In the genomic region with DNA sequence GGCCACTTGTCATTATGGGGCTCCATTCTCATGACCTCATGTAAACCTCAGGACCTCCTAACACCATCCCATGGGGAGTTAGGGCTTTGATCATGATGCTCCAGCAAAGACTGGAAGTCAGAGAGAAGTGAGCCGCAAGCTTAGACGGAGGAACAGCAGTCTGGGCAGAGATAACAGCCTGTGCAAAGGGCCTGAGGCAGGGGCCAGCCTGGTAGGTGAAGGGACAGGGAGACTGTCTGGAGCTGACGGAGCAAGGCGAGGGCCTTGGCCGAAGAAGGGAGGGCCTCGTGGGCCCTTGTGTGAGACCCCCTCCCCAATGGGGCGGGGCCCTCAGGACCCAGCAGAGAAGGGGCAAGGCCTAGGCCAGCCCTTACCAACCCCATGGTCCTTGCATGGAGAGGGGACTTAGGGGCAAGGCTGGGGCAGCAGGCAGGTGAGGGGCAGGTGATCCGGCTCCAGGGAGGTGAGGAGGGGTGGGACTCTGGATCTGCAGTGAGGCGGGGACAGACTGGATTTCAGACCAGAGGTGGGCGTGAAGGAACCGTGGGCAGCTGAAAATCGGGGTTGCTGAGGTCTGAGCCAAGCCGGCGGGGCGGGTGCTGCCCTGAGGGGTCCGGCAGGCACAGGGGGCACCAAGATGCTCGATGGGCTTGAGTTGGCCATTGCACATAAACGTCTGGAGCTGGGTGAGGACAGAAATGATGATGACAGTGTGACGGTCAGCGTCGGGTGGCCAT, we compare ENCODE assay signal across 1 cellular context.
TF ChIP-seq lines count a peak whose summit lies in the region.

No MANE protein-coding gene starts in this region.

TF ChIP-seq in HEK293, 187 proteins besides CTCF, POLR2A, EP300 and RAD21 (continued from another document):
- TF ChIP-seq ZNF221 (tag by site-specific recombination; IDR thresholded peaks at IDR 0.05; ENCODE audit: borderline replicate concordance) (no peak), TRIM28 (IDR thresholded peaks at IDR 0.05; ENCODE audit: borderline replicate concordance, low read length) (no peak), KLF8 (tag by site-specific recombination; IDR thresholded peaks at IDR 0.05) (peak; percentile 60; the same call in 1 of the 2 replicates), ZNF24 (tag by site-specific recombination; IDR thresholded peaks at IDR 0.05) (no peak), ZNF623 (tag by site-specific recombination; IDR thresholded peaks at IDR 0.05) (peak; percentile 99), ZFHX2 (tag by site-specific recombination; conservative IDR thresholded peaks at IDR 0.05) (peak; percentile 61; the same call in 1 of the 2 replicates), EGR2 (tag by site-specific recombination; IDR thresholded peaks at IDR 0.05; ENCODE audit: low read depth) (peak; percentile 51; the same call in 1 of the 2 replicates), ZNF610 (tag by site-specific recombination; IDR thresholded peaks at IDR 0.05; ENCODE audit: borderline replicate concordance) (no peak), ZNF600 (tag by site-specific recombination; IDR thresholded peaks at IDR 0.05) (peak; percentile 45; the same call in 1 of the 2 replicates), ZFP69B (tag by site-specific recombination; IDR thresholded peaks at IDR 0.05) (no peak)
- TF ChIP-seq, protein P1, sequence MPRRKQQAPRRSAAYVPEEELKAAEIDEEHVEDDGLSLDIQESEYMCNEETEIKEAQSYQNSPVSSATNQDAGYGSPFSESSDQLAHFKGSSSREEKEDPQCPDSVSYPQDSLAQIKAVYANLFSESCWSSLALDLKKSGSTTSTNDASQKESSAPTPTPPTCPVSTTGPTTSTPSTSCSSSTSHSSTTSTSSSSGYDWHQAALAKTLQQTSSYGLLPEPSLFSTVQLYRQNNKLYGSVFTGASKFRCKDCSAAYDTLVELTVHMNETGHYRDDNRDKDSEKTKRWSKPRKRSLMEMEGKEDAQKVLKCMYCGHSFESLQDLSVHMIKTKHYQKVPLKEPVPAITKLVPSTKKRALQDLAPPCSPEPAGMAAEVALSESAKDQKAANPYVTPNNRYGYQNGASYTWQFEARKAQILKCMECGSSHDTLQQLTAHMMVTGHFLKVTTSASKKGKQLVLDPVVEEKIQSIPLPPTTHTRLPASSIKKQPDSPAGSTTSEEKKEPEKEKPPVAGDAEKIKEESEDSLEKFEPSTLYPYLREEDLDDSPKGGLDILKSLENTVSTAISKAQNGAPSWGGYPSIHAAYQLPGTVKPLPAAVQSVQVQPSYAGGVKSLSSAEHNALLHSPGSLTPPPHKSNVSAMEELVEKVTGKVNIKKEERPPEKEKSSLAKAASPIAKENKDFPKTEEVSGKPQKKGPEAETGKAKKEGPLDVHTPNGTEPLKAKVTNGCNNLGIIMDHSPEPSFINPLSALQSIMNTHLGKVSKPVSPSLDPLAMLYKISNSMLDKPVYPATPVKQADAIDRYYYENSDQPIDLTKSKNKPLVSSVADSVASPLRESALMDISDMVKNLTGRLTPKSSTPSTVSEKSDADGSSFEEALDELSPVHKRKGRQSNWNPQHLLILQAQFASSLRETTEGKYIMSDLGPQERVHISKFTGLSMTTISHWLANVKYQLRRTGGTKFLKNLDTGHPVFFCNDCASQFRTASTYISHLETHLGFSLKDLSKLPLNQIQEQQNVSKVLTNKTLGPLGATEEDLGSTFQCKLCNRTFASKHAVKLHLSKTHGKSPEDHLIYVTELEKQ (tag by site-specific recombination; IDR thresholded peaks at IDR 0.05; ENCODE audit: borderline replicate concordance) = no peak
- TF ChIP-seq, protein P2, sequence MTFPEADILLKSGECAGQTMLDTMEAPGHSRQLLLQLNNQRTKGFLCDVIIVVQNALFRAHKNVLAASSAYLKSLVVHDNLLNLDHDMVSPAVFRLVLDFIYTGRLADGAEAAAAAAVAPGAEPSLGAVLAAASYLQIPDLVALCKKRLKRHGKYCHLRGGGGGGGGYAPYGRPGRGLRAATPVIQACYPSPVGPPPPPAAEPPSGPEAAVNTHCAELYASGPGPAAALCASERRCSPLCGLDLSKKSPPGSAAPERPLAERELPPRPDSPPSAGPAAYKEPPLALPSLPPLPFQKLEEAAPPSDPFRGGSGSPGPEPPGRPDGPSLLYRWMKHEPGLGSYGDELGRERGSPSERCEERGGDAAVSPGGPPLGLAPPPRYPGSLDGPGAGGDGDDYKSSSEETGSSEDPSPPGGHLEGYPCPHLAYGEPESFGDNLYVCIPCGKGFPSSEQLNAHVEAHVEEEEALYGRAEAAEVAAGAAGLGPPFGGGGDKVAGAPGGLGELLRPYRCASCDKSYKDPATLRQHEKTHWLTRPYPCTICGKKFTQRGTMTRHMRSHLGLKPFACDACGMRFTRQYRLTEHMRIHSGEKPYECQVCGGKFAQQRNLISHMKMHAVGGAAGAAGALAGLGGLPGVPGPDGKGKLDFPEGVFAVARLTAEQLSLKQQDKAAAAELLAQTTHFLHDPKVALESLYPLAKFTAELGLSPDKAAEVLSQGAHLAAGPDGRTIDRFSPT (tag by site-specific recombination; IDR thresholded peaks at IDR 0.05) = 0 out of 2 replicates have a peak, but pooled peaks have one; percentile 20
